Comparison of ENCODE assay signal across 8 cellular contexts in the genomic region with DNA sequence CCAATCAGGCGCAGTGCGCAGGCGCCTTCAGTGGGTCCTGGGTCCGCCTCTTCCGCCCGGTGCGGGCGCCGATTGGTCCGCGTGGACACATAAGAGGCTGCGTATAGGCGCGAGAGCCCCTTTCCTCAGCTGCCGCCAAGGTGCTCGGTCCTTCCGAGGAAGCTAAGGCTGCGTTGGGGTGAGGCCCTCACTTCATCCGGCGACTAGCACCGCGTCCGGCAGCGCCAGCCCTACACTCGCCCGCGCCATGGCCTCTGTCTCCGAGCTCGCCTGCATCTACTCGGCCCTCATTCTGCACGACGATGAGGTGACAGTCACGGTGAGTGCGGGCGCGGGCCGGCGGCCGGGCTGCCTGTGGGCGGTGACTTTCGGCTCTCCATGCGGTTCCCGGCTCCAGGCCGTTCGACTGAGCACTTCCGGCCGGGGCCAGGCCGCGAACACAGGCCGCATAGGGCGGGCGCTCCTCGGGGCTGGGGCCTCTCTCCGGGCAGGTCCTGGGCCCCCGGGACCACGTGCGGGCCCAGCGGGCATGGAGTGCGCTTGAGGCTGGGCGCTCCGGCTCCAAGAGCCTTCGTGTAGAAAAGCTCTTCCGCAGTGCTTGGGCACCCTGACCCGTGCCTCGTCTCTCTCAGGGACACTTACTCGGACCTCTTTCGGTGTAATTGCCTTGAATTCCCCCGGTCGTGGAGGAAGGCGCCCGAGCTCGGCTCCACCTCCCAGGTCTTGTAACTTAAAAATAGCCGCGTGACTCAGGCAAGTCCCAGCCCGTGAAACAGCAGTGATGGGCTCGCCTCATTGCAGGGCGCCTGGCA. TPM values are rescaled to one million over a fixed set of nuclear protein-coding genes. Genes with fewer than 3 reads are reported as not detected.
A peak's percentile ranks its signal among the peaks of the same experiment; 100 is the strongest.
DNase-seq lines count a peak whose midpoint lies in the region; ATAC-seq, FAIRE-seq and TF ChIP-seq lines count a peak whose summit lies in the region.

RPLP1 (plus strand) TSS at position 117 of the 812 bp plus-strand sequence; CDS start at position 248, 131 bp downstream.

- peak; percentile 78 for ATAC-seq in HG03460 (IDR thresholded peaks at IDR 0.05; ENCODE audit: unreplicated experiment)
- ATAC-seq in HepG2: peak; percentile 88

- TF ChIP-seq EP300 in HepG2 (IDR thresholded peaks at IDR 0.05; ENCODE audit: low read depth in 2 of 2, low read length in 2 of 2): no peak
- TF ChIP-seq EP300 in HepG2 (CRISPR knock-in tag; IDR thresholded peaks at IDR 0.05; ENCODE audit: borderline replicate concordance): no peak

- peaks cover 40% of the 10 kb centered on the region for H4K20me1 ChIP-seq in HepG2 (ENCODE audit: insufficient read depth, low read length)

- no TSS peak for BruUV-seq in HepG2 (replicated peaks; lab: Mats Ljungman, UMichigan)

- peaks cover 6% of the 10 kb centered on the region; the same call in 1 of the 2 replicates for H3K36me3 ChIP-seq in BJ (ENCODE audit: control insufficient read depth, insufficient read depth, low read length)
- H3K36me3 ChIP-seq in HepG2 (replicated peaks in 1 of 2; ENCODE audit: control insufficient read depth in 1 of 2, insufficient read depth in 2 of 2, low read length in 2 of 2): peaks cover 5 to 23% of the 10 kb centered on the region in 2 experiments; a peak in 4 of 5 replicates

- H3K27me3 ChIP-seq in BJ (ENCODE audit: control insufficient read depth, insufficient read depth, low read length) (no peaks in the 10 kb centered on the region), HepG2 (ENCODE audit: control insufficient read depth in 1 of 2, insufficient read depth in 2 of 2, low read length in 2 of 2) (no peaks in the 10 kb centered on the region; a peak in 1 of 5 replicates)

- FAIRE-seq in HepG2 (lab: Jason Lieb, UNC): no peak

- intact Hi-C loops in HepG2 (cut with micrococcal nuclease; ENCODE audit: unreplicated experiment): loop anchor here (5.0 kb wide), 1 partner anchor 36 kb away; no protein-coding TSS in a partner anchor

- peaks cover 27% of the 10 kb centered on the region for H3K4me1 ChIP-seq in HepG2 (ENCODE audit: insufficient read depth, low read length)

- H3K79me2 ChIP-seq in HepG2 (ENCODE audit: insufficient read depth, low read length): peaks cover 31% of the 10 kb centered on the region

- WGBS in HepG2 (ENCODE audit: low lambda C conversion rate): 0% methylated on average over 27 of the region's 77 CpGs

- DNase-seq in BJ (ENCODE audit: low read depth) (peak; percentile 61), GM19240 (ENCODE audit: insufficient read length, low spot score) (peak; percentile 53), NCI-H748 (lab: John Stamatoyannopoulos, UW; ENCODE audit: unreplicated experiment) (peak; percentile 92), dermis blood vessel endothelial cell (peak; percentile 96), HepG2 (ENCODE audit: low spot score) (no peak)
- peak; percentile 93 to 95 for DNase-seq in activated CD4-positive, alpha-beta T cell treated with anti-CD3 and anti-CD28 coated beads, Interleukin-2, amount 50 U/mL, for 4 hours
- DNase-seq in stimulated activated CD4-positive, alpha-beta T cell treated with anti-CD3 and anti-CD28 coated beads, Interleukin-4, amount 100 ng/mL, for 1 hour: peak; percentile 95

- peak within 1 kb of the TSS; percentile 87 for H2AFZ ChIP-seq in HepG2 (ENCODE audit: low read length)

- TF ChIP-seq CTCF in BJ (IDR thresholded peaks at IDR 0.05; ENCODE audit: insufficient read depth, low read depth, low read length) (no peak), HepG2 (CRISPR knock-in tag; IDR thresholded peaks at IDR 0.05) (no peak)

- H3K27ac ChIP-seq in HepG2 (ENCODE audit: extremely low read length, insufficient read depth, low read length): peak within 1 kb of the TSS; percentile 98

- in situ Hi-C loops in HepG2 (cut with HindIII; ENCODE audit: extremely low pct_ligation_motif_present, low pct_unique_long_range_greater_than_20kb): loop anchor here (25.0 kb wide), 2 partner anchors 634 to 641 kb away; partner anchors contain the start of genes ANP32A and TLE3

- POLR2A ChIA-PET in BJ (lab: Charles Lee): interaction anchor here (0.7 to 1.4 kb wide), 3 partner anchors 10 to 38 kb away, joined by 4 to 13 read pairs (median 5); partner anchors contain the start of gene KIF23
- POLR2A ChIA-PET in HepG2 (lab: Yijun Ruan, JAX): interaction anchor here (0.5 to 4.2 kb wide), 18 partner anchors 10 to 1311 kb away, joined by 3 to 149 read pairs (median 4); partner anchors contain the start of genes GLCE, KIF23, TLE3 and UACA

- peak within 1 kb of the TSS; percentile 95 for H3K9ac ChIP-seq in HepG2 (ENCODE audit: insufficient read depth, low read depth, low read length)

- H3K9me3 ChIP-seq in HepG2 (ENCODE audit: low read length): no peaks in the 10 kb centered on the region

- peak within 1 kb of the TSS; percentile 93 for H3K4me2 ChIP-seq in HepG2 (ENCODE audit: low read depth, low read length)

- peak; percentile 99 to 100 for TF ChIP-seq POLR2A in HepG2 (IDR thresholded peaks at IDR 0.05; ENCODE audit: insufficient read depth in 1 of 2, low read depth in 2 of 2, low read length in 2 of 2)

- H3K4me3 ChIP-seq in BJ (ENCODE audit: low read depth, low read length) (peak within 1 kb of the TSS; percentile 91), HepG2 (replicated peaks in 1 of 3; ENCODE audit: insufficient read depth in 1 of 3, low read depth in 2 of 3, low read length in 3 of 3) (peak within 1 kb of the TSS; percentile 79 to 92 (median 89))

- CTCF ChIA-PET in BJ (lab: Yijun Ruan, JAX): interaction anchor here (0.9 to 4.2 kb wide), 8 partner anchors 9 to 893 kb away, joined by 3 to 31 read pairs (median 4); no protein-coding TSS in a partner anchor
- CTCF ChIA-PET in HepG2 (lab: Yijun Ruan, JAX; ENCODE audit: low intra/inter-chr PET ratio, low total read pairs): no interaction called here

- no peak for TF ChIP-seq RAD21 in HepG2 (CRISPR knock-in tag; IDR thresholded peaks at IDR 0.05)

TF ChIP-seq in HepG2, 621 proteins besides CTCF, POLR2A, EP300 and RAD21 (continues in another document):
- TF ChIP-seq ARNT (IDR thresholded peaks at IDR 0.05) (no peak), CENPX (CRISPR knock-in tag; IDR thresholded peaks at IDR 0.05) (no peak), SP1 (IDR thresholded peaks at IDR 0.05) (no peak), SP1 (CRISPR knock-in tag; IDR thresholded peaks at IDR 0.05) (peak; percentile 40; the same call in 1 of the 2 replicates), ZNF746 (CRISPR knock-in tag; IDR thresholded peaks at IDR 0.05) (no peak; the same call in 1 of the 2 replicates), KAT8 (CRISPR knock-in tag; IDR thresholded peaks at IDR 0.05) (peak; percentile 86), ZNF558 (CRISPR knock-in tag; IDR thresholded peaks at IDR 0.05; ENCODE audit: borderline replicate concordance) (peak; percentile 91; the same call in 1 of the 2 replicates)
- TF ChIP-seq, protein P1, sequence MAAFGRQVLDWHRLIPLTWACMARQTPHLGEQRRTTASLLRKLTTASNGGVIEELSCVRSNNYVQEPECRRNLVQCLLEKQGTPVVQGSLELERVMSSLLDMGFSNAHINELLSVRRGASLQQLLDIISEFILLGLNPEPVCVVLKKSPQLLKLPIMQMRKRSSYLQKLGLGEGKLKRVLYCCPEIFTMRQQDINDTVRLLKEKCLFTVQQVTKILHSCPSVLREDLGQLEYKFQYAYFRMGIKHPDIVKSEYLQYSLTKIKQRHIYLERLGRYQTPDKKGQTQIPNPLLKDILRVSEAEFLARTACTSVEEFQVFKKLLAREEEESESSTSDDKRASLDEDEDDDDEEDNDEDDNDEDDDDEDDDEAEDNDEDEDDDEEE (CRISPR knock-in tag; IDR thresholded peaks at IDR 0.05): peak; percentile 73

RNA-seq across cellular contexts. Expression of gene RPLP1, which starts in this region (rescaled TPM):
- polyA plus RNA-seq in BJ (2011; rRNA removed) (1,124 and 1,191 TPM in 2 replicates), HepG2 (2011; rRNA removed) (929 and 1,118 TPM in 2 replicates)
- 336 and 346 TPM in 2 replicates for polyA minus RNA-seq in BJ (2011; rRNA and poly(A)+ RNA removed)
- total RNA-seq in dermis blood vessel endothelial cell (31.0 and 63.8 TPM in 2 replicates), HepG2 (2016; rRNA removed; fragmentation: Illumina TruSeq; extraction: Trizol) (797 and 817 TPM in 2 replicates)
- 2,715 and 2,875 TPM in 2 replicates for total RNA-seq in HepG2 (2016; cell fraction: cytosol; rRNA removed; fragmentation: Illumina TruSeq; extraction: Trizol; ENCODE audit: low read depth)
- 770 and 847 TPM in 2 replicates for total RNA-seq in HepG2 (2016; cell fraction: insoluble cytoplasmic fraction; rRNA removed; fragmentation: Illumina TruSeq; extraction: Trizol)
- 2,691 and 2,904 TPM in 2 replicates for total RNA-seq in HepG2 (2016; cell fraction: membrane; rRNA removed; fragmentation: Illumina TruSeq; extraction: Trizol)
- total RNA-seq in HepG2 (2016; cell fraction: nucleus; rRNA removed; fragmentation: Illumina TruSeq; extraction: Trizol): 376 and 425 TPM in 2 replicates
- polyA plus RNA-seq in HepG2 (2011; cell fraction: cytosol; rRNA removed): 1,248 and 1,609 TPM in 2 replicates
- polyA plus RNA-seq in HepG2 (2011; cell fraction: nucleus; rRNA removed): 481 and 511 TPM in 2 replicates
- polyA plus RNA-seq in HepG2 (2012): 1,800 and 1,929 TPM in 2 replicates
- polyA plus RNA-seq in HepG2 (2016; cell fraction: cytosol; fragmentation: Illumina TruSeq; extraction: Trizol; ENCODE audit: low read depth): 7,466 and 8,712 TPM in 2 replicates
- polyA plus RNA-seq in HepG2 (2016; cell fraction: insoluble cytoplasmic fraction; fragmentation: Illumina TruSeq; extraction: Trizol; ENCODE audit: low read depth): 1,627 and 1,657 TPM in 2 replicates
- polyA plus RNA-seq in HepG2 (2016; cell fraction: membrane; fragmentation: Illumina TruSeq; extraction: Trizol; ENCODE audit: low read depth): 6,180 and 6,214 TPM in 2 replicates
- polyA plus RNA-seq in HepG2 (2016; cell fraction: nucleus; fragmentation: Illumina TruSeq; extraction: Trizol; ENCODE audit: insufficient read depth, low read depth): 1,328 and 1,370 TPM in 2 replicates
- 1,160 and 1,197 TPM in 2 replicates for polyA minus RNA-seq in HepG2 (2011; rRNA and poly(A)+ RNA removed; ENCODE audit: low replicate concordance)
- polyA minus RNA-seq in HepG2 (2011; cell fraction: cytosol; rRNA and poly(A)+ RNA removed): 1,916 and 2,042 TPM in 2 replicates
- polyA minus RNA-seq in HepG2 (2011; cell fraction: nucleus; rRNA and poly(A)+ RNA removed): 190 and 217 TPM in 2 replicates
